Comparison of ENCODE assay signal across 36 cellular contexts in genomic region chr12:13411287-13411686, GRCh38.
"Had no signal": no experiment of that assay in that cellular context is flagged by ENCODE, and none has a peak within 500 bp of the region (broad histone marks: within the 10 kb centered on the region; RNA-seq: fewer than 3 reads in every experiment).

No MANE protein-coding gene starts in this region.

- H3K36me3 Mint-ChIP-seq: activated naive CD4-positive, alpha-beta T cell treated with anti-CD3 and anti-CD28 coated beads, Interleukin-2, amount 10 ng/mL, durations not matched to agents 7 days and 5 days; activated naive CD8-positive, alpha-beta T cell; activated naive CD8-positive, alpha-beta T cell treated with anti-CD3 and anti-CD28 coated beads for 36 hours; activated naive CD8-positive, alpha-beta T cell treated with anti-CD3 and anti-CD28 coated beads, Interleukin-2, amount 10 ng/mL, durations not matched to agents 7 days and 5 days had no signal

- H3K36me3 ChIP-seq: adrenal gland, ascending aorta, brain microvascular endothelial cell, breast epithelium, cardiac muscle cell had no signal

- DNase-seq: activated effector memory CD4-positive, alpha-beta T cell treated with anti-CD3 and anti-CD28 coated beads, Interleukin-2, amount 50 U/mL, for 16 hours; activated effector memory CD4-positive, alpha-beta T cell treated with Interleukin-2 at 50 U/mL for 16 hours; activated gamma-delta T cell; activated gamma-delta T cell treated with Interleukin-2 at 50 U/mL for 16 hours; activated naive CD4-positive, alpha-beta T cell; activated naive CD4-positive, alpha-beta T cell treated with anti-CD3 and anti-CD28 coated beads for 36 hours; activated naive CD4-positive, alpha-beta T cell treated with anti-CD3 and anti-CD28 coated beads, Interleukin-2, amount 10 ng/mL, durations not matched to agents 7 days and 5 days; activated naive CD4-positive, alpha-beta T cell treated with anti-CD3 and anti-CD28 coated beads, Interleukin-2, amount 50 U/mL, for 16 hours; activated naive CD4-positive, alpha-beta T cell treated with Interleukin-2 at 50 U/mL for 16 hours; activated naive CD8-positive, alpha-beta T cell treated with anti-CD3 and anti-CD28 coated beads for 36 hours; activated naive CD8-positive, alpha-beta T cell treated with anti-CD3 and anti-CD28 coated beads, Interleukin-2, amount 10 ng/mL, durations not matched to agents 7 days and 5 days; activated naive CD8-positive, alpha-beta T cell treated with anti-CD3 and anti-CD28 coated beads, Interleukin-2, amount 50 U/mL, for 24 hours; activated T-cell treated with anti-CD3 and anti-CD28 coated beads, Interleukin-2, amount 50 U/mL, for 24 hours; activated T-cell treated with anti-CD3 and anti-CD28 coated beads, Interleukin-2, amount 50 U/mL, for 4 hours; activated T-cell treated with anti-CD3 and anti-CD28 coated beads, Interleukin-2, amount 50 U/mL, for 48 hours; activated T-cell treated with anti-CD3 and anti-CD28 coated beads, Interleukin-2, amount 50 U/mL, for 72 hours; adrenal gland; amniotic stem cell; amygdala; anterior cingulate cortex; aorta; body of pancreas; brain microvascular endothelial cell; caudate nucleus; central memory CD4-positive, alpha-beta T cell; cerebellar nuclear complex had no signal

- H3K4me3 ChIP-seq: adrenal gland, ascending aorta, body of pancreas, breast epithelium, cardiac muscle cell had no signal

- H3K27ac Mint-ChIP-seq: activated naive CD4-positive, alpha-beta T cell treated with anti-CD3 and anti-CD28 coated beads for 36 hours; activated naive CD4-positive, alpha-beta T cell treated with anti-CD3 and anti-CD28 coated beads, Interleukin-2, amount 10 ng/mL, durations not matched to agents 7 days and 5 days; activated naive CD4-positive, alpha-beta T cell treated with anti-CD3 and anti-CD28 coated beads, Interleukin-2, amount 50 U/mL, for 24 hours; activated naive CD4-positive, alpha-beta T cell treated with anti-CD3 and anti-CD28 coated beads, Interleukin-2, amount 50 U/mL, for 72 hours; activated naive CD8-positive, alpha-beta T cell; activated naive CD8-positive, alpha-beta T cell treated with anti-CD3 and anti-CD28 coated beads for 36 hours; activated naive CD8-positive, alpha-beta T cell treated with anti-CD3 and anti-CD28 coated beads, Interleukin-2, amount 10 ng/mL, durations not matched to agents 7 days and 5 days; activated naive CD8-positive, alpha-beta T cell treated with anti-CD3 and anti-CD28 coated beads, Interleukin-2, amount 50 U/mL, for 24 hours; activated T-cell treated with anti-CD3 and anti-CD28 coated beads, Interleukin-2, amount 50 U/mL, for 24 hours; activated T-cell treated with anti-CD3 and anti-CD28 coated beads, Interleukin-2, amount 50 U/mL, for 72 hours; activated T-helper 17 cell treated with anti-CD3 and anti-CD28 coated beads, Interleukin-2, amount 50 U/mL, for 72 hours; activated T-helper 2 cell treated with anti-CD3 and anti-CD28 coated beads, Interferon-gamma antibody, Interleukin-2, Interleukin-4, amounts not matched to agents 10 μg/mL and 5 μg/mL and 100 μg/mL, durations not matched to agents 14 hours and 24 hours and 36 hours; brain had no signal

- H3K4me1 ChIP-seq: adrenal gland, ascending aorta, body of pancreas, breast epithelium had no signal

- H3K4me3 Mint-ChIP-seq: activated naive CD4-positive, alpha-beta T cell treated with anti-CD3 and anti-CD28 coated beads for 36 hours; activated naive CD4-positive, alpha-beta T cell treated with anti-CD3 and anti-CD28 coated beads, Interleukin-2, amount 10 ng/mL, durations not matched to agents 7 days and 5 days; activated naive CD4-positive, alpha-beta T cell treated with anti-CD3 and anti-CD28 coated beads, Interleukin-2, amount 50 U/mL, for 24 hours; activated naive CD8-positive, alpha-beta T cell; activated naive CD8-positive, alpha-beta T cell treated with anti-CD3 and anti-CD28 coated beads for 36 hours; activated naive CD8-positive, alpha-beta T cell treated with anti-CD3 and anti-CD28 coated beads, Interleukin-2, amount 10 ng/mL, durations not matched to agents 7 days and 5 days; activated naive CD8-positive, alpha-beta T cell treated with anti-CD3 and anti-CD28 coated beads, Interleukin-2, amount 50 U/mL, for 24 hours; activated T-cell treated with anti-CD3 and anti-CD28 coated beads, Interleukin-2, amount 50 U/mL, for 24 hours; activated T-cell treated with anti-CD3 and anti-CD28 coated beads, Interleukin-2, amount 50 U/mL, for 4 hours; activated T-cell treated with anti-CD3 and anti-CD28 coated beads, Interleukin-2, amount 50 U/mL, for 72 hours; activated T-helper 17 cell treated with anti-CD3 and anti-CD28 coated beads, Interleukin-2, amount 50 U/mL, for 72 hours; brain; central memory CD8-positive, alpha-beta T cell had no signal

- H3K4me1 Mint-ChIP-seq: activated naive CD4-positive, alpha-beta T cell treated with anti-CD3 and anti-CD28 coated beads, Interleukin-2, amount 10 ng/mL, durations not matched to agents 7 days and 5 days; activated naive CD4-positive, alpha-beta T cell treated with anti-CD3 and anti-CD28 coated beads, Interleukin-2, amount 50 U/mL, for 24 hours; activated naive CD8-positive, alpha-beta T cell treated with anti-CD3 and anti-CD28 coated beads for 36 hours; activated naive CD8-positive, alpha-beta T cell treated with anti-CD3 and anti-CD28 coated beads, Interleukin-2, amount 10 ng/mL, durations not matched to agents 7 days and 5 days; activated naive CD8-positive, alpha-beta T cell treated with anti-CD3 and anti-CD28 coated beads, Interleukin-2, amount 50 U/mL, for 24 hours; activated T-helper 17 cell treated with anti-CD3 and anti-CD28 coated beads, Interleukin-2, amount 50 U/mL, for 72 hours; central memory CD8-positive, alpha-beta T cell had no signal

- H3K27me3 Mint-ChIP-seq: activated naive CD4-positive, alpha-beta T cell treated with anti-CD3 and anti-CD28 coated beads, Interleukin-2, amount 10 ng/mL, durations not matched to agents 7 days and 5 days; activated naive CD4-positive, alpha-beta T cell treated with anti-CD3 and anti-CD28 coated beads, Interleukin-2, amount 50 U/mL, for 24 hours had no signal

- H3K27ac ChIP-seq: adrenal gland, ascending aorta, body of pancreas, brain microvascular endothelial cell, breast epithelium, cardiac muscle cell had no signal
